In genomic region chr10:86017841-86018734, GRCh38 we compare ENCODE assay signal across 10 cellular contexts.
A peak's percentile ranks its signal among the peaks of the same experiment; 100 is the strongest.
DNase-seq lines count a peak whose midpoint lies in the region; ATAC-seq lines count a peak whose summit lies in the region.
"Had no signal": no experiment of that assay in that cellular context is flagged by ENCODE, and none has a peak within 500 bp of the region (broad histone marks: within the 10 kb centered on the region; RNA-seq: fewer than 3 reads in every experiment).

No MANE protein-coding gene starts in this region.

- peaks cover 8% of the 10 kb centered on the region for H3K4me1 Mint-ChIP-seq in memory B cell

- no peaks in the 10 kb centered on the region for H3K36me3 Mint-ChIP-seq in memory B cell
- H3K36me3 Mint-ChIP-seq: naive thymus-derived CD8-positive, alpha-beta T cell had no signal

- DNase-seq in NCI-H2171 (lab: John Stamatoyannopoulos, UW) = peak; percentile 71
- no peak for DNase-seq in memory B cell (ENCODE audit: low spot score in 2 of 2)
- no peak for DNase-seq in stimulated activated CD4-positive, alpha-beta T cell treated with anti-CD3 and anti-CD28 coated beads, Interleukin-4, amount 100 ng/mL, for 24 hours
- DNase-seq in HuH-7.5 (ENCODE audit: low spot score) = no peak
- no peak for DNase-seq in Kasumi-1 (lab: John Stamatoyannopoulos, UW)
- DNase-seq: activated CD8-positive, alpha-beta memory T cell treated with anti-CD3 and anti-CD28 coated beads, Interleukin-2, amount 50 U/mL, for 48 hours; naive thymus-derived CD8-positive, alpha-beta T cell had no signal

- no peak overlapping the region for H3K4me3 Mint-ChIP-seq in memory B cell

- H3K27ac Mint-ChIP-seq in memory B cell = no peak overlapping the region

- no peaks in the 10 kb centered on the region for H3K9me3 Mint-ChIP-seq in memory B cell
- H3K9me3 Mint-ChIP-seq: naive thymus-derived CD8-positive, alpha-beta T cell had no signal

- peak; percentile 85 for ATAC-seq in GM18867 (IDR thresholded peaks at IDR 0.05; ENCODE audit: unreplicated experiment)
- peak; percentile 67 for ATAC-seq in HG02943 (IDR thresholded peaks at IDR 0.05; ENCODE audit: low read depth, unreplicated experiment)
- ATAC-seq in memory B cell (ENCODE audit: low read depth) = peak; percentile 51
- no peak for ATAC-seq in GM21529 (IDR thresholded peaks at IDR 0.05; ENCODE audit: unreplicated experiment)
- ATAC-seq: naive thymus-derived CD8-positive, alpha-beta T cell had no signal

- H3K27me3 Mint-ChIP-seq in memory B cell = peaks cover 3% of the 10 kb centered on the region
